ENCODE assay signal across 8 cellular contexts in genomic region chr3:13016083-13016725, GRCh38. TPM values are rescaled to one million over a fixed set of nuclear protein-coding genes. Genes with fewer than 3 reads are reported as not detected.
A peak's percentile ranks its signal among the peaks of the same experiment; 100 is the strongest.
DNase-seq lines count a peak whose midpoint lies in the region; ATAC-seq, FAIRE-seq and TF ChIP-seq lines count a peak whose summit lies in the region.

No MANE protein-coding gene starts in this region.

- no peaks in the 10 kb centered on the region for H3K79me2 ChIP-seq in GM23248 (ENCODE audit: insufficient read depth)

- H3K4me3 ChIP-seq in GM23248 = no peak overlapping the region
- H3K4me3 ChIP-seq in kidney (ENCODE audit: low read length in 2 of 2) = no peak overlapping the region
- no peak overlapping the region for H3K4me3 ChIP-seq in MG63

- H3K9me3 ChIP-seq in GM23248 (ENCODE audit: low read depth) (no peaks in the 10 kb centered on the region), kidney (ENCODE audit: control insufficient read depth in 1 of 2, low read length in 2 of 2) (no peaks in the 10 kb centered on the region), MG63 (no peaks in the 10 kb centered on the region)

- ATAC-seq in activated T-cell treated with anti-CD3 and anti-CD28 coated beads, Interleukin-2, amount 50 U/mL, for 4 hours = peak; percentile 19 to 38

- H3K4me1 ChIP-seq in GM23248 (ENCODE audit: insufficient read depth) (peaks cover 20% of the 10 kb centered on the region; the same call in 1 of the 2 replicates), kidney (ENCODE audit: control insufficient read depth in 1 of 2, insufficient read depth in 1 of 2, low read depth in 1 of 2, low read length in 2 of 2) (no peaks in the 10 kb centered on the region)

- DNase-seq in GM23248 = peak; percentile 7
- peak; percentile 53 for DNase-seq in NCI-H187 treated with DMSO at 0.1 percent for 48 hours (lab: John Stamatoyannopoulos, UW)
- no peak for DNase-seq in activated T-cell treated with anti-CD3 and anti-CD28 coated beads, Interleukin-2, amount 50 U/mL, for 4 hours
- DNase-seq in kidney = peak; percentile 86
- peak in 20 of 49 donors; percentile 25 to 62 (median 42) for DNase-seq in substantia nigra (lab: John Stamatoyannopoulos, UW)
- no peak for DNase-seq in Calu3
- DNase-seq in MG63 = no peak

- peaks cover 53% of the 10 kb centered on the region for H3K4me1 Mint-ChIP-seq in activated T-cell treated with anti-CD3 and anti-CD28 coated beads, Interleukin-2, amount 50 U/mL, for 4 hours (ENCODE audit: low read depth)
- peaks cover 25% of the 10 kb centered on the region for H3K4me1 Mint-ChIP-seq in Calu3 (ENCODE audit: low read depth, unreplicated experiment)

- BruUV-seq in Calu3 (replicated peaks; lab: Mats Ljungman, UMichigan) = no TSS peak

- H3K9me2 ChIP-seq in GM23248 (ENCODE audit: insufficient read depth) = no peaks in the 10 kb centered on the region

- in situ Hi-C loops in GM23248 (cut with MboI) = no loop called here

- peaks cover 2% of the 10 kb centered on the region for H3K36me3 Mint-ChIP-seq in activated T-cell treated with anti-CD3 and anti-CD28 coated beads, Interleukin-2, amount 50 U/mL, for 4 hours (ENCODE audit: insufficient read depth)
- peaks cover 4% of the 10 kb centered on the region for H3K36me3 Mint-ChIP-seq in Calu3 (ENCODE audit: insufficient read depth, unreplicated experiment)

- H3K27me3 ChIP-seq in GM23248 (replicated peaks; ENCODE audit: insufficient read depth) (no peaks in the 10 kb centered on the region), MG63 (no peaks in the 10 kb centered on the region)

- H2AFZ ChIP-seq in GM23248 = no peak overlapping the region

- no peaks in the 10 kb centered on the region for H3K27me3 Mint-ChIP-seq in activated T-cell treated with anti-CD3 and anti-CD28 coated beads, Interleukin-2, amount 50 U/mL, for 4 hours (ENCODE audit: low read depth)
- H3K27me3 Mint-ChIP-seq in Calu3 (ENCODE audit: unreplicated experiment) = peaks cover 18% of the 10 kb centered on the region

- H3K9ac ChIP-seq in GM23248 (no peak overlapping the region), kidney (ENCODE audit: low read length in 2 of 2) (no peak overlapping the region)

- no peaks in the 10 kb centered on the region for H3F3A ChIP-seq in GM23248 (ENCODE audit: insufficient read depth)

- H3K36me3 ChIP-seq in GM23248 (ENCODE audit: low read depth) (no peaks in the 10 kb centered on the region), kidney (ENCODE audit: control insufficient read depth in 1 of 2, insufficient read depth in 2 of 2, low read length in 2 of 2) (no peaks in the 10 kb centered on the region), MG63 (no peaks in the 10 kb centered on the region)

- H3K4me3 Mint-ChIP-seq in activated T-cell treated with anti-CD3 and anti-CD28 coated beads, Interleukin-2, amount 50 U/mL, for 4 hours = peak overlapping the region; percentile 75
- no peak overlapping the region for H3K4me3 Mint-ChIP-seq in Calu3 (ENCODE audit: low read depth, unreplicated experiment)

- TF ChIP-seq POLR2A in GM15510 (IDR thresholded peaks at IDR 0.05; ENCODE audit: borderline replicate concordance, extremely low read depth, insufficient read length) = peak; percentile 49

- CTCF ChIA-PET in Calu3 (lab: Charles Lee) = no interaction called here

- intact Hi-C loops in kidney (cut with DNase I) = no loop called here
- intact Hi-C loops in Calu3 (cut with micrococcal nuclease; ENCODE audit: unreplicated experiment) = no loop called here

- H3K27ac ChIP-seq in GM23248 = no peak overlapping the region
- peak overlapping the region in 1 of 2 donors; percentile 69 for H3K27ac ChIP-seq in kidney (ENCODE audit: low read depth in 2 of 2, low read length in 2 of 2)
- H3K27ac ChIP-seq in substantia nigra (ENCODE audit: low read depth, low read length, poor library complexity, severe bottlenecking) = peak overlapping the region; percentile 45

- no peak overlapping the region for H3K27ac Mint-ChIP-seq in Calu3 (ENCODE audit: unreplicated experiment)

- no peaks in the 10 kb centered on the region for H3K9me3 Mint-ChIP-seq in activated T-cell treated with anti-CD3 and anti-CD28 coated beads, Interleukin-2, amount 50 U/mL, for 4 hours
- H3K9me3 Mint-ChIP-seq in Calu3 (ENCODE audit: low read depth, unreplicated experiment) = peaks cover 3% of the 10 kb centered on the region

- H3K4me2 ChIP-seq in GM23248 (ENCODE audit: unreplicated experiment) = no peak overlapping the region

- TF ChIP-seq CTCF in kidney (IDR thresholded peaks at IDR 0.05; ENCODE audit: borderline replicate concordance, extremely low read depth, insufficient read depth) = no peak
- no peak for TF ChIP-seq CTCF in Calu3 (IDR thresholded peaks at IDR 0.05; ENCODE audit: unreplicated experiment)

- FAIRE-seq in kidney (lab: Jason Lieb, UNC) = no peak

- 58 to 65% methylated on average over 16 to 18 of the region's 18 CpGs for WGBS in GM23248 (ENCODE audit: low coverage in 1 of 2, low lambda C conversion rate in 2 of 2, missing lambda C conversion rate in 2 of 2), 2 experiments

- H4K20me1 ChIP-seq in GM23248 (ENCODE audit: insufficient read depth) = no peaks in the 10 kb centered on the region

RNA-seq across cellular contexts. Expression of gene IQSEC1, which starts 57.0 kb away (rescaled TPM):
- 21.2 and 21.6 TPM in 2 replicates for total RNA-seq in GM23248 (2014; rRNA removed; shearing (Covaris generic))
- 5.1 and 5.2 TPM in 2 replicates for polyA plus RNA-seq in GM23248 (2016; fragmentation: Nextera tagmentation; extraction: Ambion mirVana)
- 10 to 100 TPM; 17.1 to 24.8 (median 19.4) TPM for total RNA-seq in activated T-cell treated with anti-CD3 and anti-CD28 coated beads, Interleukin-2, amount 50 U/mL, for 4 hours
- total RNA-seq in kidney = 45.7 TPM
- 15.1 TPM for polyA plus RNA-seq in kidney (ENCODE audit: insufficient read depth, low read depth, low replicate concordance)
- total RNA-seq in Calu3 (2022) = 13.3 and 13.6 TPM in 2 replicates
- total RNA-seq in MG63 (2014; rRNA removed; shearing (Covaris generic); ENCODE audit: low replicate concordance) = 4.9 and 8.3 TPM in 2 replicates

Comparison
In these comparisons a context has a peak if more than half of its experiments do, and no peak if none do; other contexts are left out.
1. DNase-seq: peak in GM23248 (single experiment), NCI-H187 treated with DMSO at 0.1 percent for 48 hours (single experiment) and kidney (single experiment); none in activated T-cell treated with anti-CD3 and anti-CD28 coated beads, Interleukin-2, amount 50 U/mL, for 4 hours (single experiment), Calu3 (single experiment) and MG63 (single experiment).